17 cellular contexts compared by ENCODE assay signal in the genomic region with DNA sequence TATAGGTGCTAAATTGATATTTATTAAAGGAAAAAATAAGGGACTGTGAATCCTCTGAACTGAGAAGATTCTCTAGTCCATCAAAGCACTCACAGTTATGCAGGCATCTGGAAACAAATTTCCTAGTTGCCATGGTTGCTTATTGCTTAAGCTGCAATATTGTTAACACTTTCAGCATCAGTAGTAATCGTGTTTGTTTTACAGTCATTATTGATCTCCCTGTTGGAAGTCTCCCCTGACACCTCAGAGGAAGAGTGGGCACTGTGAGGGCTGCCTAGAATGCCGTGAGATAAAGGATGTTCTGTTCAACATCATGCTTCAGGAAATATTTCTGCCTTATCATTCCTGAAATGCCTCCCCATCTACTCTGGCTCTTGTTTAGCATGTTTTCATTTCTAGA.
DNase-seq lines count a peak whose midpoint lies in the region; ATAC-seq and TF ChIP-seq lines count a peak whose summit lies in the region.
"Had no signal": no experiment of that assay in that cellular context is flagged by ENCODE, and none has a peak within 500 bp of the region (broad histone marks: within the 10 kb centered on the region; RNA-seq: fewer than 3 reads in every experiment).

No MANE protein-coding gene starts in this region.

- H3K9me3 Mint-ChIP-seq in activated CD4-positive, alpha-beta memory T cell treated with anti-CD3 and anti-CD28 coated beads, Interleukin-2, amount 10 ng/mL, durations not matched to agents 7 days and 5 days, result peaks cover 10% of the 10 kb centered on the region

- intact Hi-C loops in heart left ventricle (cut with DNase I), result no loop called here
- intact Hi-C loops in ascending aorta (cut with DNase I), result no loop called here

- no peaks in the 10 kb centered on the region for H3K36me3 Mint-ChIP-seq in activated CD4-positive, alpha-beta memory T cell treated with anti-CD3 and anti-CD28 coated beads, Interleukin-2, amount 10 ng/mL, durations not matched to agents 7 days and 5 days (ENCODE audit: low read depth)
- H3K36me3 Mint-ChIP-seq: CD8-positive, alpha-beta T cell had no signal

- H3K27me3 Mint-ChIP-seq in activated CD4-positive, alpha-beta memory T cell treated with anti-CD3 and anti-CD28 coated beads, Interleukin-2, amount 10 ng/mL, durations not matched to agents 7 days and 5 days, result no peaks in the 10 kb centered on the region
- H3K27me3 Mint-ChIP-seq: B cell had no signal

- no peak overlapping the region for H3K27ac Mint-ChIP-seq in activated CD4-positive, alpha-beta memory T cell treated with anti-CD3 and anti-CD28 coated beads, Interleukin-2, amount 10 ng/mL, durations not matched to agents 7 days and 5 days
- H3K27ac Mint-ChIP-seq: B cell; CD8-positive, alpha-beta T cell had no signal

- H3K4me1 Mint-ChIP-seq in activated CD4-positive, alpha-beta memory T cell treated with anti-CD3 and anti-CD28 coated beads, Interleukin-2, amount 10 ng/mL, durations not matched to agents 7 days and 5 days, result no peaks in the 10 kb centered on the region
- H3K4me1 Mint-ChIP-seq: B cell had no signal

- 5 to 20% (median 7%) methylated on average over 2 of the region's 2 CpGs for WGBS in heart left ventricle, 4 donors

- no peak for TF ChIP-seq CTCF in cardiac muscle cell (IDR thresholded peaks at IDR 0.05; ENCODE audit: low read depth, low read length)
- no peak for TF ChIP-seq CTCF in heart left ventricle (IDR thresholded peaks at IDR 0.05)
- TF ChIP-seq CTCF in ascending aorta (IDR thresholded peaks at IDR 0.05), result no peak

- POLR2A ChIA-PET in activated CD4-positive, alpha-beta memory T cell treated with anti-CD3 and anti-CD28 coated beads, Interleukin-2, amount 10 ng/mL, durations not matched to agents 7 days and 5 days (lab: Charles Lee), result no interaction called here

- H3K9me3 ChIP-seq in cardiac muscle cell (ENCODE audit: low read depth) (no peaks in the 10 kb centered on the region), heart left ventricle (no peaks in the 10 kb centered on the region), ascending aorta (no peaks in the 10 kb centered on the region)
- H3K9me3 ChIP-seq: BLaER1 treated with 17β-estradiol and CSF1 and Interleukin-3, amounts not matched to agents 10 nM and 100 nM; HAP-1 had no signal

- H3K4me3 ChIP-seq in cardiac muscle cell (no peak overlapping the region), heart left ventricle (no peak overlapping the region), ascending aorta (no peak overlapping the region)
- H3K4me3 ChIP-seq: BLaER1 treated with 17β-estradiol and CSF1 and Interleukin-3, amounts not matched to agents 10 nM and 100 nM; GM23248; HAP-1 had no signal

- ATAC-seq in heart left ventricle (no peak), SK-N-SH treated with all-trans-retinoic acid at 6 μM for 48 hours (no peak)
- ATAC-seq: CD8-positive, alpha-beta T cell; HepG2 had no signal

- H3K27me3 ChIP-seq in cardiac muscle cell (no peaks in the 10 kb centered on the region), heart left ventricle (no peaks in the 10 kb centered on the region), ascending aorta (no peaks in the 10 kb centered on the region)
- H3K27me3 ChIP-seq: BLaER1 treated with 17β-estradiol and CSF1 and Interleukin-3, amounts not matched to agents 10 nM and 100 nM had no signal

- no peak overlapping the region for H3K4me3 Mint-ChIP-seq in activated CD4-positive, alpha-beta memory T cell treated with anti-CD3 and anti-CD28 coated beads, Interleukin-2, amount 10 ng/mL, durations not matched to agents 7 days and 5 days
- H3K4me3 Mint-ChIP-seq: B cell; CD8-positive, alpha-beta T cell had no signal

- no peaks in the 10 kb centered on the region for H3K36me3 ChIP-seq in cardiac muscle cell
- no peaks in the 10 kb centered on the region for H3K36me3 ChIP-seq in heart left ventricle
- H3K36me3 ChIP-seq in ascending aorta, result no peaks in the 10 kb centered on the region
- H3K36me3 ChIP-seq: BLaER1 treated with 17β-estradiol and CSF1 and Interleukin-3, amounts not matched to agents 10 nM and 100 nM; HAP-1 had no signal

- H3K4me1 ChIP-seq in cardiac muscle cell (ENCODE audit: low read depth), result peaks cover 33% of the 10 kb centered on the region
- peaks cover 0 to 5% (median 0%) of the 10 kb centered on the region in 12 donors for H3K4me1 ChIP-seq in heart left ventricle
- peaks cover 0 to 6% of the 10 kb centered on the region in 2 donors for H3K4me1 ChIP-seq in ascending aorta
- H3K4me1 ChIP-seq: HAP-1 had no signal

- no peak for TF ChIP-seq POLR2A in heart left ventricle (IDR thresholded peaks at IDR 0.05)

- DNase-seq in NCI-H748 (lab: John Stamatoyannopoulos, UW; ENCODE audit: unreplicated experiment) (peak; percentile 42), NCI-H748 treated with DMSO at 0.1 percent for 48 hours (lab: John Stamatoyannopoulos, UW) (no peak), cardiac muscle cell (ENCODE audit: low read depth in 1 of 2, low spot score in 1 of 2) (peak in 1 of 2 donors; percentile 68), heart left ventricle (no peak), ascending aorta (ENCODE audit: low spot score in 2 of 2) (no peak)
- no peak for DNase-seq in activated CD4-positive, alpha-beta memory T cell treated with anti-CD3 and anti-CD28 coated beads, Interleukin-2, amount 10 ng/mL, durations not matched to agents 7 days and 5 days
- DNase-seq: 8988T; CD8-positive, alpha-beta T cell; DMS 273 treated with DMSO at 0.1 percent for 48 hours; DMS79; GDM1; GM23248 had no signal

- H3K27ac ChIP-seq in cardiac muscle cell, result peak overlapping the region; percentile 78
- H3K27ac ChIP-seq in heart left ventricle, result no peak overlapping the region
- no peak overlapping the region for H3K27ac ChIP-seq in ascending aorta
- H3K27ac ChIP-seq: BLaER1 treated with 17β-estradiol and CSF1 and Interleukin-3, amounts not matched to agents 10 nM and 100 nM; GM23248 had no signal

- CTCF ChIA-PET in activated CD4-positive, alpha-beta memory T cell treated with anti-CD3 and anti-CD28 coated beads, Interleukin-2, amount 10 ng/mL, durations not matched to agents 7 days and 5 days (lab: Charles Lee), result no interaction called here

TF ChIP-seq in SK-N-SH treated with all-trans-retinoic acid at 6 μM for 48 hours, 23 proteins besides CTCF, POLR2A, EP300 and RAD21:
- TF ChIP-seq POU6F1 (CRISPR knock-in tag; IDR thresholded peaks at IDR 0.05; ENCODE audit: borderline replicate concordance, low read depth), result no peak
- TF ChIP-seq ISL1 (CRISPR knock-in tag; IDR thresholded peaks at IDR 0.05), result peak; percentile 43
